ENCODE assay signal across 16 cellular contexts in genomic region chr2:233423436-233423860, GRCh38.
DNase-seq lines count a peak whose midpoint lies in the region; ATAC-seq and TF ChIP-seq lines count a peak whose summit lies in the region.
"Had no signal": no experiment of that assay in that cellular context is flagged by ENCODE, and none has a peak within 500 bp of the region (broad histone marks: within the 10 kb centered on the region; RNA-seq: fewer than 3 reads in every experiment).

No MANE protein-coding gene starts in this region.

- no peak overlapping the region for H3K9ac ChIP-seq in BLaER1 treated with 17β-estradiol and CSF1 and Interleukin-3, amounts not matched to agents 10 nM and 100 nM
- H3K9ac ChIP-seq: KMS-11 had no signal

- no peaks in the 10 kb centered on the region for H3K9me3 Mint-ChIP-seq in IgD-negative memory B cell
- no peaks in the 10 kb centered on the region for H3K9me3 Mint-ChIP-seq in central memory CD8-positive, alpha-beta T cell
- H3K9me3 Mint-ChIP-seq in natural killer cell = no peaks in the 10 kb centered on the region
- H3K9me3 Mint-ChIP-seq: GM23338 had no signal

- no peak for DNase-seq in central memory CD8-positive, alpha-beta T cell (ENCODE audit: low spot score in 2 of 2)
- DNase-seq in natural killer cell (no peak), NCI-H524 (lab: John Stamatoyannopoulos, UW) (no peak), GM03348 (ENCODE audit: low spot score) (no peak)
- DNase-seq: activated T-cell treated with anti-CD3 and anti-CD28 coated beads, Interleukin-2, amount 50 U/mL, for 1 hour; BE2C; NCI-H1694; NCI-H774; stimulated activated CD4-positive, alpha-beta T cell treated with anti-CD3 and anti-CD28 coated beads, Interleukin-1b, Interleukin-23, amount 100 ng/mL, for 48 hours had no signal

- no peak for ATAC-seq in central memory CD8-positive, alpha-beta T cell (replicated peaks; ENCODE audit: extremely low read depth, poor library complexity, severe bottlenecking)
- no peak for ATAC-seq in natural killer cell
- no peak for ATAC-seq in GM21786 (IDR thresholded peaks at IDR 0.05; ENCODE audit: unreplicated experiment)
- ATAC-seq in GM19395 (IDR thresholded peaks at IDR 0.05; ENCODE audit: unreplicated experiment) = no peak
- ATAC-seq: GM23338 had no signal

- H3K4me1 Mint-ChIP-seq in IgD-negative memory B cell (peaks cover 61 to 84% (median 66%) of the 10 kb centered on the region in 3 donors), natural killer cell (peaks cover 95 to 96% of the 10 kb centered on the region in 2 donors)
- H3K4me1 Mint-ChIP-seq in central memory CD8-positive, alpha-beta T cell = peaks cover 83% of the 10 kb centered on the region

- H3K27ac Mint-ChIP-seq in IgD-negative memory B cell (peak overlapping the region in 2 of 3 donors; percentile 87 to 96), natural killer cell (peak overlapping the region; percentile 88 to 89)
- peak overlapping the region; percentile 32 for H3K27ac Mint-ChIP-seq in central memory CD8-positive, alpha-beta T cell (ENCODE audit: low read depth)

- peak overlapping the region in 7 of 11 experiments; percentile 1 to 73 (median 47); a peak in 7 of 22 replicates for H3K27ac ChIP-seq in BLaER1 treated with 17β-estradiol and CSF1 and Interleukin-3, amounts not matched to agents 10 nM and 100 nM
- H3K27ac ChIP-seq: KMS-11 had no signal

- H3K4me3 ChIP-seq in BLaER1 treated with 17β-estradiol and CSF1 and Interleukin-3, amounts not matched to agents 10 nM and 100 nM = no peak overlapping the region
- H3K4me3 ChIP-seq: ascending aorta, GM23338 had no signal

- H3K27me3 ChIP-seq in BLaER1 treated with 17β-estradiol and CSF1 and Interleukin-3, amounts not matched to agents 10 nM and 100 nM = no peaks in the 10 kb centered on the region
- H3K27me3 ChIP-seq: ascending aorta, BE2C had no signal

- H3K4me3 Mint-ChIP-seq in IgD-negative memory B cell (peak overlapping the region in 2 of 4 donors; percentile 37 to 56), natural killer cell (peak overlapping the region; percentile 90)
- H3K4me3 Mint-ChIP-seq in central memory CD8-positive, alpha-beta T cell = no peak overlapping the region
- H3K4me3 Mint-ChIP-seq: GM23338 had no signal

- TF ChIP-seq CTCF in natural killer cell (IDR thresholded peaks at IDR 0.05) = no peak

- H4K20me1 ChIP-seq in BLaER1 treated with 17β-estradiol and CSF1 and Interleukin-3, amounts not matched to agents 10 nM and 100 nM = peaks cover 30 to 100% (median 100%) of the 10 kb centered on the region in 11 experiments; a peak in 21 of 22 replicates

- intact Hi-C loops in natural killer cell (cut with micrococcal nuclease) = loop anchor here (2.0 kb wide), 1 partner anchor 15 kb away; no protein-coding TSS in a partner anchor

- peaks cover 66 to 98% (median 86%) of the 10 kb centered on the region in 10 experiments for H3K4me1 ChIP-seq in BLaER1 treated with 17β-estradiol and CSF1 and Interleukin-3, amounts not matched to agents 10 nM and 100 nM

- H3K4me2 ChIP-seq in BLaER1 treated with 17β-estradiol and CSF1 and Interleukin-3, amounts not matched to agents 10 nM and 100 nM = peak overlapping the region; percentile 23 to 94 (median 91); a peak in 19 of 22 replicates
- H3K4me2 ChIP-seq: GM23338, KMS-11 had no signal

- no peaks in the 10 kb centered on the region for H3K27me3 Mint-ChIP-seq in IgD-negative memory B cell
- H3K27me3 Mint-ChIP-seq in central memory CD8-positive, alpha-beta T cell = no peaks in the 10 kb centered on the region
- no peaks in the 10 kb centered on the region for H3K27me3 Mint-ChIP-seq in natural killer cell (ENCODE audit: low read depth in 2 of 2)

- peaks cover 21% of the 10 kb centered on the region for H3K36me3 Mint-ChIP-seq in IgD-negative memory B cell
- peaks cover 13% of the 10 kb centered on the region for H3K36me3 Mint-ChIP-seq in central memory CD8-positive, alpha-beta T cell (ENCODE audit: insufficient read depth)
- H3K36me3 Mint-ChIP-seq in natural killer cell = no peaks in the 10 kb centered on the region

- peaks cover 0 to 41% (median 10%) of the 10 kb centered on the region in 11 experiments; a peak in 14 of 22 replicates for H3K9me3 ChIP-seq in BLaER1 treated with 17β-estradiol and CSF1 and Interleukin-3, amounts not matched to agents 10 nM and 100 nM (replicated peaks in 1 of 11)
- H3K9me3 ChIP-seq: ascending aorta, BE2C had no signal

- H3K36me3 ChIP-seq in BLaER1 treated with 17β-estradiol and CSF1 and Interleukin-3, amounts not matched to agents 10 nM and 100 nM = peaks cover 25 to 93% (median 78%) of the 10 kb centered on the region in 11 experiments
- H3K36me3 ChIP-seq: ascending aorta, BE2C had no signal

Comparison
In these comparisons a context has a peak if more than half of its experiments do, and no peak if none do; other contexts are left out.
1. H3K27ac Mint-ChIP-seq: peak in every context shown above with its lines; median percentile 92 in IgD-negative memory B cell; 88 in natural killer cell; 32 in central memory CD8-positive, alpha-beta T cell.